ENCODE assay signal across 29 cellular contexts in genomic region chr17:37422971-37423625, GRCh38. TPM values are rescaled to one million over a fixed set of nuclear protein-coding genes. Genes with fewer than 3 reads are reported as not detected.
"Had no signal": no experiment of that assay in that cellular context is flagged by ENCODE, and none has a peak within 500 bp of the region (broad histone marks: within the 10 kb centered on the region; RNA-seq: fewer than 3 reads in every experiment).

No MANE protein-coding gene starts in this region.

- H3K4me1 ChIP-seq: ascending aorta, lower lobe of right lung, sigmoid colon, stomach, suprapubic skin, tibial nerve had no signal

- DNase-seq: activated CD4-positive, alpha-beta T cell treated with anti-CD3 and anti-CD28 coated beads for 48 hours; activated CD4-positive, CD25-positive, alpha-beta regulatory T cell; activated CD8-positive, alpha-beta memory T cell treated with anti-CD3 and anti-CD28 coated beads for 24 hours; activated CD8-positive, alpha-beta memory T cell treated with anti-CD3 and anti-CD28 coated beads, Interleukin-2, amount 50 U/mL, for 4 hours; activated effector memory CD4-positive, alpha-beta T cell treated with Interleukin-2 at 50 U/mL for 16 hours; activated naive CD4-positive, alpha-beta T cell treated with anti-CD3 and anti-CD28 coated beads, Interleukin-2, amount 10 ng/mL, durations not matched to agents 7 days and 5 days; activated T-cell treated with anti-CD3 and anti-CD28 coated beads, Interleukin-2, amount 50 U/mL, for 4 hours; central memory CD4-positive, alpha-beta T cell; effector memory CD4-positive, alpha-beta T cell; foreskin melanocyte; kidney; lower lobe of right lung; naive thymus-derived CD4-positive, alpha-beta T cell; sigmoid colon; stimulated activated CD4-positive, alpha-beta T cell treated with anti-CD3 and anti-CD28 coated beads, Interleukin-15, amount 100 ng/mL, for 24 hours; stomach had no signal

- ATAC-seq: activated T-cell treated with anti-CD3 and anti-CD28 coated beads, Interleukin-2, amount 50 U/mL, for 4 hours; esophagus mucosa; left lobe of liver; lower lobe of right lung; naive thymus-derived CD4-positive, alpha-beta T cell; stimulated activated memory B cell treated with anti-CD40 and anti-IgM and Interleukin-4, amounts not matched to agents 10 μg/mL and 1 μg/mL and 100 μg/mL, for 72 hours had no signal

- H3K9me3 Mint-ChIP-seq: activated naive CD4-positive, alpha-beta T cell treated with anti-CD3 and anti-CD28 coated beads, Interleukin-2, amount 10 ng/mL, durations not matched to agents 7 days and 5 days; activated T-cell treated with anti-CD3 and anti-CD28 coated beads, Interleukin-2, amount 50 U/mL, for 4 hours; naive thymus-derived CD4-positive, alpha-beta T cell; stimulated activated memory B cell treated with anti-CD40 and anti-IgM and Interleukin-4, amounts not matched to agents 10 μg/mL and 1 μg/mL and 100 μg/mL, for 72 hours had no signal

- H3K27ac ChIP-seq: ascending aorta, lower lobe of right lung, sigmoid colon, stomach, suprapubic skin, tibial nerve had no signal

- H3K4me1 Mint-ChIP-seq: stimulated activated memory B cell treated with anti-CD40 and anti-IgM and Interleukin-4, amounts not matched to agents 10 μg/mL and 1 μg/mL and 100 μg/mL, for 72 hours had no signal

- H3K4me3 ChIP-seq: ascending aorta, lower lobe of right lung, sigmoid colon, smooth muscle cell, stomach, suprapubic skin, tibial nerve had no signal

- H3K27ac Mint-ChIP-seq: activated naive CD4-positive, alpha-beta T cell treated with anti-CD3 and anti-CD28 coated beads, Interleukin-2, amount 10 ng/mL, durations not matched to agents 7 days and 5 days; stimulated activated memory B cell treated with anti-CD40 and anti-IgM and Interleukin-4, amounts not matched to agents 10 μg/mL and 1 μg/mL and 100 μg/mL, for 72 hours had no signal

- H3K27me3 ChIP-seq: ascending aorta, sigmoid colon, stomach, suprapubic skin, tibial nerve had no signal

- H3K9me3 ChIP-seq: ascending aorta, lower lobe of right lung, sigmoid colon, stomach, suprapubic skin, tibial nerve had no signal

- H3K4me3 Mint-ChIP-seq: activated naive CD4-positive, alpha-beta T cell treated with anti-CD3 and anti-CD28 coated beads, Interleukin-2, amount 10 ng/mL, durations not matched to agents 7 days and 5 days; activated T-cell treated with anti-CD3 and anti-CD28 coated beads, Interleukin-2, amount 50 U/mL, for 4 hours; naive thymus-derived CD4-positive, alpha-beta T cell; stimulated activated memory B cell treated with anti-CD40 and anti-IgM and Interleukin-4, amounts not matched to agents 10 μg/mL and 1 μg/mL and 100 μg/mL, for 72 hours had no signal

- H3K27me3 Mint-ChIP-seq: activated naive CD4-positive, alpha-beta T cell treated with anti-CD3 and anti-CD28 coated beads, Interleukin-2, amount 10 ng/mL, durations not matched to agents 7 days and 5 days; naive thymus-derived CD4-positive, alpha-beta T cell; stimulated activated memory B cell treated with anti-CD40 and anti-IgM and Interleukin-4, amounts not matched to agents 10 μg/mL and 1 μg/mL and 100 μg/mL, for 72 hours had no signal

RNA-seq across cellular contexts. Expression of gene C17orf78, which starts 47.3 kb away (rescaled TPM):
- total RNA-seq: activated T-cell treated with anti-CD3 and anti-CD28 coated beads, Interleukin-2, amount 50 U/mL, for 4 hours; ascending aorta; dermis microvascular lymphatic vessel endothelial cell; endothelial cell of umbilical vein; esophagus mucosa; kidney; left lobe of liver; lower lobe of right lung; naive thymus-derived CD4-positive, alpha-beta T cell; osteoblast; posterior vena cava; renal cortical epithelial cell; sigmoid colon; smooth muscle cell; stomach; suprapubic skin; tibial nerve had no signal
- polyA plus RNA-seq: adipose tissue; endothelial cell of umbilical vein; naive thymus-derived CD4-positive, alpha-beta T cell; sigmoid colon; smooth muscle cell; stomach had no signal
